ENCODE assay signal across 12 cellular contexts in the genomic region with DNA sequence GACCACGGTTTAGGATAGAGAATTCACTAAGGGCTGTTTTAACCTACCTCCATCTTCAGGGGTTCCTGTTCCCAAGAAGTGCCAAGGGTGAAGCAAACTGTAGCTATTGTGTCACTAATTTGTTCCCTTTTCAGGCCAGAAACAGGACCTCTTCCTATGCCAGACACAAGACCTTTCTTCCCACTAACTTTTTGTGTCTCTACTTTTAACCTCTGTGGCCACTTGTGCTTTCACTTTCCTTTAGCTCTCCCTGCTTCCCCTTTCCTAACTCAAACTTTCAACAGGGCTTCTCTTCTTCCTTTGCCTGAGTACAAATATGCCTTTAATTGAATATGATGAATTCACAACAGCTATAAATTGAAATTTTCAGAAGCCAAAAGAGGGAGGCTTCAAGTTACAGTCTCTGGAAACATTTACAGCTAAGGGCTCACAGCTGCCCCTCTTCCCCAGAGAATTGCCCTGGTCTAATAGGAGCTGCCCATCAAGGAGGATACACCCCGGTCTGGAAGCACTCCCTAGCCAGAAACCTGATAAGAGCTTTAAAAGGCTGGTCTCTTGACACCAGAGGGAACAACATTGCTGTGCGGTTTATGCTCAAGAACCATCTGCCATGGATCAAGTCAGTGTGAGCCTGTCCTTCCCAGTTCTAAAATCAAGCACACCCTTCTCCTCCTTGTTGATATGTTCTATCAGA.
DNase-seq lines count a peak whose midpoint lies in the region; ATAC-seq, FAIRE-seq and TF ChIP-seq lines count a peak whose summit lies in the region.
"Had no signal": no experiment of that assay in that cellular context is flagged by ENCODE, and none has a peak within 500 bp of the region (broad histone marks: within the 10 kb centered on the region; RNA-seq: fewer than 3 reads in every experiment).

No MANE protein-coding gene starts in this region.

- CTCF ChIA-PET in GM12878 (lab: Yijun Ruan, JAX) = interaction anchor here (1.1 to 1.3 kb wide), 2 partner anchors 12 to 69 kb away, joined by 3 read pairs; no protein-coding TSS in a partner anchor

- H3K9ac ChIP-seq in GM12878 (ENCODE audit: control insufficient read depth, insufficient read depth, low read length) = no peak overlapping the region

- no peak overlapping the region for H3K4me3 Mint-ChIP-seq in mesothelial cell of epicardium
- H3K4me3 Mint-ChIP-seq: CD4-positive, CD25-positive, alpha-beta regulatory T cell had no signal

- H3K4me3 ChIP-seq in NB4 (ENCODE audit: low read depth, low read length) (no peak overlapping the region), GM12878 (0 out of 2 replicates have a peak overlapping the region, but pooled peaks have one; percentile 22), brain microvascular endothelial cell (ENCODE audit: low read depth, low read length) (no peak overlapping the region)
- H3K4me3 ChIP-seq: smooth muscle cell had no signal

- H3K9me3 Mint-ChIP-seq in mesothelial cell of epicardium = no peaks in the 10 kb centered on the region

- H2AFZ ChIP-seq in GM12878 (ENCODE audit: control insufficient read depth, low read depth, low read length) = no peak overlapping the region

- TF ChIP-seq RAD21 in GM12878 (IDR thresholded peaks at IDR 0.05; ENCODE audit: insufficient read depth, low read depth, low read length) = no peak

- 0 out of 2 replicates have a peak, but pooled peaks cover 2% of the 10 kb centered on the region for H4K20me1 ChIP-seq in GM12878 (ENCODE audit: control insufficient read depth, insufficient read depth)

- POLR2A ChIA-PET in GM12878 (lab: Charles Lee) = interaction anchor here (0.6 to 1.5 kb wide), 4 partner anchors 60 to 167 kb away, joined by 3 to 5 read pairs (median 4); no protein-coding TSS in a partner anchor

- TF ChIP-seq EP300 in GM12878 (IDR thresholded peaks at IDR 0.05; ENCODE audit: borderline replicate concordance in 1 of 2, control insufficient read depth in 1 of 2, low read depth in 2 of 2, low read length in 2 of 2) = no peak

- ATAC-seq in GM12878 = peak; percentile 29
- ATAC-seq: HCT116 had no signal

- BruUV-seq in GM12878 (replicated peaks; lab: Mats Ljungman, UMichigan) = no TSS peak

- WGBS in GM12878 (ENCODE audit: insufficient coverage, insufficient replicate concordance, low lambda C conversion rate, missing lambda C conversion rate) = 21% methylated on average over 3 of the region's 3 CpGs

- no peaks in the 10 kb centered on the region for H3K36me3 Mint-ChIP-seq in mesothelial cell of epicardium
- H3K36me3 Mint-ChIP-seq: CD4-positive, CD25-positive, alpha-beta regulatory T cell had no signal

- no peaks in the 10 kb centered on the region for H3K36me3 ChIP-seq in GM12878 (ENCODE audit: control insufficient read depth in 2 of 2, insufficient read depth in 2 of 2, low read length in 1 of 2)
- H3K36me3 ChIP-seq in brain microvascular endothelial cell (replicated peaks) = no peaks in the 10 kb centered on the region

- H3K27ac Mint-ChIP-seq in mesothelial cell of epicardium = peak overlapping the region; percentile 55
- H3K27ac Mint-ChIP-seq: CD4-positive, CD25-positive, alpha-beta regulatory T cell had no signal

- intact Hi-C loops in GM12878 (cut with micrococcal nuclease; ENCODE audit: unreplicated experiment) = no loop called here

- TF ChIP-seq POLR2A in NB4 (IDR thresholded peaks at IDR 0.05; ENCODE audit: extremely low read depth, insufficient read length) (no peak), GM12878 (IDR thresholded peaks at IDR 0.05; ENCODE audit: low read depth, low read length) (no peak)

- no peaks in the 10 kb centered on the region for H3K79me2 ChIP-seq in GM12878 (ENCODE audit: control insufficient read depth, insufficient read depth, low read length)

- no peak overlapping the region for H3K27ac ChIP-seq in GM12878 (ENCODE audit: control insufficient read depth, insufficient read depth)
- H3K27ac ChIP-seq in brain microvascular endothelial cell = no peak overlapping the region

- RAD21 ChIA-PET in GM12878 (lab: Charles Lee; ENCODE audit: unreplicated experiment) = interaction anchor here (0.9 to 1.7 kb wide), 4 partner anchors 59 to 144 kb away, joined by 3 to 6 read pairs (median 4); no protein-coding TSS in a partner anchor

- no peak for FAIRE-seq in GM12878 (lab: Jason Lieb, UNC)

- in situ Hi-C loops in GM12878 (cut with MboI) (no loop called here), brain microvascular endothelial cell (cut with HindIII; ENCODE audit: low pct_ligation_motif_present, low sequenced_read_pairs) (no loop called here)

- DNase-seq in GDM1 (lab: John Stamatoyannopoulos, UW) (peak; percentile 0), NB4 (ENCODE audit: low read depth) (peak; percentile 4), GM12878 (ENCODE audit: low read depth, low spot score) (no peak), mesothelial cell of epicardium (ENCODE audit: low spot score in 2 of 2, unreplicated experiment in 2 of 2) (no peak), kidney glomerular epithelial cell (lab: John Stamatoyannopoulos, UW) (no peak), DMS79 treated with DMSO at 0.1 percent for 48 hours (lab: John Stamatoyannopoulos, UW) (no peak), brain microvascular endothelial cell (no peak)
- DNase-seq in stimulated activated CD4-positive, alpha-beta T cell treated with anti-CD3 and anti-CD28 coated beads, Interleukin-2, amount 100 ng/mL, for 24 hours = no peak
- DNase-seq: CD4-positive, CD25-positive, alpha-beta regulatory T cell; NCI-H774 had no signal

- H3K4me2 ChIP-seq in GM12878 (ENCODE audit: control insufficient read depth, insufficient read depth) = no peak overlapping the region; the same call in 1 of the 2 replicates
- H3K4me2 ChIP-seq: smooth muscle cell had no signal

- H3K4me1 Mint-ChIP-seq in mesothelial cell of epicardium = peaks cover 27% of the 10 kb centered on the region
- H3K4me1 Mint-ChIP-seq: CD4-positive, CD25-positive, alpha-beta regulatory T cell had no signal

- TF ChIP-seq CTCF in NB4 (IDR thresholded peaks at IDR 0.05; ENCODE audit: low read depth, low read length) (no peak), GM12878 (IDR thresholded peaks at IDR 0.05 in 2 of 3, conservative IDR thresholded peaks at IDR 0.05 in 1 of 3; ENCODE audit: control insufficient read depth in 2 of 3, extremely low read depth in 1 of 3, insufficient read depth in 1 of 3, low read depth in 3 of 3, low read length in 3 of 3) (no peak), mesothelial cell of epicardium (IDR thresholded peaks at IDR 0.05; ENCODE audit: unreplicated experiment) (no peak), brain microvascular endothelial cell (IDR thresholded peaks at IDR 0.05; ENCODE audit: low read depth, low read length, missing control alignments) (no peak)

- H3K4me1 ChIP-seq in GM12878 (ENCODE audit: control insufficient read depth, insufficient read depth, low read length) = no peaks in the 10 kb centered on the region

- H3K27me3 ChIP-seq in GM12878 (replicated peaks in 1 of 2; ENCODE audit: control insufficient read depth in 2 of 2, insufficient read depth in 2 of 2, low read length in 1 of 2) (no peaks in the 10 kb centered on the region), brain microvascular endothelial cell (replicated peaks) (no peaks in the 10 kb centered on the region)

- SMC1A ChIA-PET in GM12878 (lab: Charles Lee; ENCODE audit: uncharacterized antibody, unreplicated experiment) = interaction anchor here (0.7 to 2.3 kb wide), 10 partner anchors 9 to 143 kb away, joined by 3 to 10 read pairs (median 4); no protein-coding TSS in a partner anchor

- H3K27me3 Mint-ChIP-seq in mesothelial cell of epicardium (ENCODE audit: low read depth) = no peaks in the 10 kb centered on the region
- H3K27me3 Mint-ChIP-seq: CD4-positive, CD25-positive, alpha-beta regulatory T cell had no signal

- no peaks in the 10 kb centered on the region for H3K9me3 ChIP-seq in GM12878 (replicated peaks; ENCODE audit: control insufficient read depth, insufficient read depth, low read length)

TF ChIP-seq in GM12878, 131 proteins besides CTCF, POLR2A, EP300 and RAD21:
- no peak for TF ChIP-seq NKRF (conservative IDR thresholded peaks at IDR 0.05)
- TF ChIP-seq IKZF2 (IDR thresholded peaks at IDR 0.05) = peak; percentile 74 to 77; a peak in 2 of 4 replicates
- peak; percentile 49; the same call in 1 of the 2 replicates for TF ChIP-seq IKZF1 (conservative IDR thresholded peaks at IDR 0.05)
- TF ChIP-seq GATAD2B (conservative IDR thresholded peaks at IDR 0.05; ENCODE audit: low read depth) = no peak
- TF ChIP-seq, protein P1, sequence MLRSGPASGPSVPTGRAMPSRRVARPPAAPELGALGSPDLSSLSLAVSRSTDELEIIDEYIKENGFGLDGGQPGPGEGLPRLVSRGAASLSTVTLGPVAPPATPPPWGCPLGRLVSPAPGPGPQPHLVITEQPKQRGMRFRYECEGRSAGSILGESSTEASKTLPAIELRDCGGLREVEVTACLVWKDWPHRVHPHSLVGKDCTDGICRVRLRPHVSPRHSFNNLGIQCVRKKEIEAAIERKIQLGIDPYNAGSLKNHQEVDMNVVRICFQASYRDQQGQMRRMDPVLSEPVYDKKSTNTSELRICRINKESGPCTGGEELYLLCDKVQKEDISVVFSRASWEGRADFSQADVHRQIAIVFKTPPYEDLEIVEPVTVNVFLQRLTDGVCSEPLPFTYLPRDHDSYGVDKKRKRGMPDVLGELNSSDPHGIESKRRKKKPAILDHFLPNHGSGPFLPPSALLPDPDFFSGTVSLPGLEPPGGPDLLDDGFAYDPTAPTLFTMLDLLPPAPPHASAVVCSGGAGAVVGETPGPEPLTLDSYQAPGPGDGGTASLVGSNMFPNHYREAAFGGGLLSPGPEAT (IDR thresholded peaks at IDR 0.05; ENCODE audit: low read depth) = 0 out of 2 replicates have a peak, but pooled peaks have one; percentile 35
- TF ChIP-seq SPI1 (IDR thresholded peaks at IDR 0.05; ENCODE audit: borderline replicate concordance, insufficient read depth, low read depth, low read length) = peak; percentile 57; the same call in 1 of the 2 replicates
- TF ChIP-seq NR2F1 (conservative IDR thresholded peaks at IDR 0.05) = 0 out of 2 replicates have a peak, but pooled peaks have one; percentile 26

Comparison
In these comparisons a context has a peak if more than half of its experiments do, and no peak if none do; other contexts are left out.
1. DNase-seq: peak in GDM1 (single experiment) and NB4 (single experiment); none in GM12878 (single experiment), mesothelial cell of epicardium (0 of 2), kidney glomerular epithelial cell (single experiment), stimulated activated CD4-positive, alpha-beta T cell treated with anti-CD3 and anti-CD28 coated beads, Interleukin-2, amount 100 ng/mL, for 24 hours (0 of 2), DMS79 treated with DMSO at 0.1 percent for 48 hours (single experiment) and brain microvascular endothelial cell (single experiment).